1 cellular context compared by ENCODE assay signal in the genomic region with DNA sequence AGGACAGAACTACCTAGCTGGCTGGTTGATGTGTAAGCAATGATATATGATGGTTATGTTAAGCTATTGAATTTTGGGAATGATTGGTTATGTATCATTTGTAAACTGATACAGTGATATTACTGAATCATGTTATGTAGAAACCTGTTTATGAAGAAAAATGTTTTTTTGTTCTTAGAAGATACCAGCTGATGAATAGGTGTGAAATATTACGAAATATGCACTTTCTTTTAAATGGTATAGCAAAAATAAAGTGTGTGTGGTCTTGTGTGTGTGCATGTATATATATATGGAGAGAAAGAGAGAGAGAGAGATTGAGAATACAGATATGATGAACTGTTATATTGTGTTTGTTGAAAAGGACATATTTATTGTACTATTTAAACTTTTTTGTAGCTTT.
TF ChIP-seq lines count a peak whose summit lies in the region.

No MANE protein-coding gene starts in this region.

TF ChIP-seq in IMR-90, 13 proteins besides CTCF, POLR2A, EP300 and RAD21 (continued from another document):
- TF ChIP-seq RFX5 (IDR thresholded peaks at IDR 0.05; ENCODE audit: low read depth, low read length), result no peak
- peak; percentile 56; the same call in 1 of the 2 replicates for TF ChIP-seq CEBPB (IDR thresholded peaks at IDR 0.05; ENCODE audit: low read depth, low read length)
- no peak for TF ChIP-seq RCOR1 (IDR thresholded peaks at IDR 0.05; ENCODE audit: insufficient replicate concordance, low read length)
- TF ChIP-seq NFE2L2 (IDR thresholded peaks at IDR 0.05; ENCODE audit: low read depth, low read length), result no peak
TF ChIP-seq in IMR-90: peak in this region for 1.
